In the genomic region with DNA sequence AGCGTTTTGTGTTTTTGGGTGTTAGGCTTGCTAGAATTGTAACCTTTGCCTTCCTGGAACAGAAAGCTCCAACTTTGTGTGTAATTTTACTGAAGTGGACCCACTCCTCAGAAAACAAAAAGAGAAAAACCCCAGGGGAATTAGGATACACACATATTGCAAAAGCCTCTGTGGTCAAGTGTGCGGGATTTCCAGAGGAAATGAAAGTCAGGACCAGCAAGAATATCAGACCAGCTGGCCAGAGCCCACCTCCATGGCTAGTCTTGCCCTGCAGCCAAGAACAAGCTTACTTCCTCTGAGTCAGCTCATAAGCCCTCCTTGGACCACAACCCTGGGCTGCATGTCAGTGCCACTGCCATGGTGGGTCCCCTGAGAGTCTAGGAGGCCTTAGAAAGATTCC, we compare ENCODE assay signal across 10 cellular contexts. TPM values are rescaled to one million over a fixed set of nuclear protein-coding genes. Genes with fewer than 3 reads are reported as not detected.
A peak's percentile ranks its signal among the peaks of the same experiment; 100 is the strongest.
DNase-seq lines count a peak whose midpoint lies in the region; ATAC-seq and TF ChIP-seq lines count a peak whose summit lies in the region.
"Had no signal": no experiment of that assay in that cellular context is flagged by ENCODE, and none has a peak within 500 bp of the region (broad histone marks: within the 10 kb centered on the region; RNA-seq: fewer than 3 reads in every experiment).

No MANE protein-coding gene starts in this region.

- no peaks in the 10 kb centered on the region for H3K36me3 ChIP-seq in naive thymus-derived CD4-positive, alpha-beta T cell (ENCODE audit: control insufficient read depth in 2 of 3, insufficient read depth in 3 of 3, low read length in 3 of 3)

- no peaks in the 10 kb centered on the region for H3K4me1 ChIP-seq in naive thymus-derived CD4-positive, alpha-beta T cell (ENCODE audit: control insufficient read depth in 2 of 2, insufficient read depth in 2 of 2, low read length in 2 of 2)
- H3K4me1 ChIP-seq: parathyroid adenoma had no signal

- CTCF ChIA-PET in naive thymus-derived CD4-positive, alpha-beta T cell (lab: Charles Lee), result no interaction called here

- H3K4me3 Mint-ChIP-seq in chondrocyte (ENCODE audit: unreplicated experiment), result no peak overlapping the region
- H3K4me3 Mint-ChIP-seq in naive thymus-derived CD4-positive, alpha-beta T cell, result no peak overlapping the region

- TF ChIP-seq CTCF in chondrocyte (IDR thresholded peaks at IDR 0.05), result no peak

- no peaks in the 10 kb centered on the region for H3K27me3 Mint-ChIP-seq in chondrocyte (ENCODE audit: low read depth)
- H3K27me3 Mint-ChIP-seq in naive thymus-derived CD4-positive, alpha-beta T cell, result no peaks in the 10 kb centered on the region

- POLR2A ChIA-PET in naive thymus-derived CD4-positive, alpha-beta T cell (lab: Charles Lee), result interaction anchor here (1.0 kb wide), 1 partner anchor 21 kb away, joined by 3 read pairs; no protein-coding TSS in a partner anchor

- H3K36me3 Mint-ChIP-seq in chondrocyte (ENCODE audit: low read depth), result no peaks in the 10 kb centered on the region
- peaks cover 0 to 8% (median 4%) of the 10 kb centered on the region in 5 donors for H3K36me3 Mint-ChIP-seq in naive thymus-derived CD4-positive, alpha-beta T cell

- peaks cover 2% of the 10 kb centered on the region for H3K9me3 Mint-ChIP-seq in chondrocyte (ENCODE audit: low read depth)
- H3K9me3 Mint-ChIP-seq in naive thymus-derived CD4-positive, alpha-beta T cell, result peaks cover 0 to 7% (median 3%) of the 10 kb centered on the region in 11 donors

- H3K27ac ChIP-seq in naive thymus-derived CD4-positive, alpha-beta T cell (ENCODE audit: low read depth, low read length), result no peak overlapping the region
- H3K27ac ChIP-seq: parathyroid adenoma, VCaP had no signal

- DNase-seq in Daoy (ENCODE audit: low read depth) (peak; percentile 84), chondrocyte (ENCODE audit: low spot score) (no peak), NCI-H2196 treated with DMSO at 0.1 percent for 48 hours (lab: John Stamatoyannopoulos, UW; ENCODE audit: unreplicated experiment) (no peak), NCI-H748 treated with DMSO at 0.1 percent for 48 hours (lab: John Stamatoyannopoulos, UW) (no peak), OCI-M2 (lab: John Stamatoyannopoulos, UW; ENCODE audit: unreplicated experiment) (no peak)
- DNase-seq in naive thymus-derived CD4-positive, alpha-beta T cell, result no peak

- intact Hi-C loops in naive thymus-derived CD4-positive, alpha-beta T cell (cut with micrococcal nuclease), result no loop called here

- peak; percentile 62 for ATAC-seq in HG03354 (IDR thresholded peaks at IDR 0.05; ENCODE audit: poor library complexity, severe bottlenecking, unreplicated experiment)
- peak; percentile 62 for ATAC-seq in naive thymus-derived CD4-positive, alpha-beta T cell
- no peak for ATAC-seq in GM18520 (IDR thresholded peaks at IDR 0.05; ENCODE audit: unreplicated experiment)

- no peaks in the 10 kb centered on the region for H3K9me3 ChIP-seq in naive thymus-derived CD4-positive, alpha-beta T cell (ENCODE audit: control insufficient read depth in 2 of 3, low read length in 3 of 3)

- no peak overlapping the region for H3K4me3 ChIP-seq in naive thymus-derived CD4-positive, alpha-beta T cell (ENCODE audit: low read length)

- H3K4me1 Mint-ChIP-seq in chondrocyte (ENCODE audit: low read depth), result peaks cover 29% of the 10 kb centered on the region
- H3K4me1 Mint-ChIP-seq in naive thymus-derived CD4-positive, alpha-beta T cell, result no peaks in the 10 kb centered on the region

- H3K27ac Mint-ChIP-seq in chondrocyte (ENCODE audit: unreplicated experiment), result peak overlapping the region; percentile 92
- no peak overlapping the region for H3K27ac Mint-ChIP-seq in naive thymus-derived CD4-positive, alpha-beta T cell

- H3K27me3 ChIP-seq in naive thymus-derived CD4-positive, alpha-beta T cell (ENCODE audit: control insufficient read depth in 2 of 2, insufficient read depth in 2 of 2, low read length in 2 of 2), result no peaks in the 10 kb centered on the region

RNA-seq across cellular contexts. Expression of gene FTH1, which starts 37.0 kb away (rescaled TPM):
- total RNA-seq in Daoy (2014; rRNA removed; shearing (Covaris generic)), result 184 and 219 TPM in 2 replicates
- 3,793 to 4,450 TPM (median 3,807 TPM) in 3 replicates for total RNA-seq in chondrocyte
- total RNA-seq in naive thymus-derived CD4-positive, alpha-beta T cell, result 1,000 to 10,000 TPM in 2 of 5 experiments, 100 to 1,000 TPM in 3; 684 to 3,858 (median 993) TPM
- polyA plus RNA-seq in naive thymus-derived CD4-positive, alpha-beta T cell, result 1,000 to 10,000 TPM; 2,587 to 3,203 TPM

RNA-seq across cellular contexts. Expression of gene BEST1, which starts 54.3 kb away (rescaled TPM):
- total RNA-seq in Daoy (2014; rRNA removed; shearing (Covaris generic)), result 0.65 TPM in 1 of 2 replicates, not detected in the other
- 1.3 to 4.5 TPM (median 2.8 TPM) in 3 replicates for total RNA-seq in chondrocyte
- 1 to 10 TPM in 2 of 5 experiments, under 1 TPM in 2, not detected in 1; 0.49 to 7.1 (median 0.75) TPM for total RNA-seq in naive thymus-derived CD4-positive, alpha-beta T cell
- polyA plus RNA-seq in naive thymus-derived CD4-positive, alpha-beta T cell, result 1 to 10 TPM in 1 of 2 donors, under 1 TPM in 1; 0.83 to 1.4 TPM
